In genomic region chr9:35757527-35758275, GRCh38 we compare ENCODE assay signal across 8 cellular contexts. TPM values are rescaled to one million over a fixed set of nuclear protein-coding genes. Genes with fewer than 3 reads are reported as not detected.
DNase-seq lines count a peak whose midpoint lies in the region; ATAC-seq lines count a peak whose summit lies in the region.

No MANE protein-coding gene starts in this region.

- H3K4me1 Mint-ChIP-seq in stimulated activated memory B cell treated with anti-CD40 and anti-IgM and Interleukin-4, amounts not matched to agents 10 μg/mL and 1 μg/mL and 100 μg/mL, for 72 hours, result peaks cover 55% of the 10 kb centered on the region

- H3K4me3 ChIP-seq in HUES64 (ENCODE audit: low read length) (peak overlapping the region; percentile 81), adipocyte (ENCODE audit: low read length) (peak overlapping the region; percentile 21)

- H3K4me1 ChIP-seq in HUES64 (ENCODE audit: insufficient read depth, low read length), result peaks cover 16% of the 10 kb centered on the region; the same call in 1 of the 2 replicates
- H3K4me1 ChIP-seq in adipocyte (ENCODE audit: control insufficient read depth, insufficient read depth, low read length), result peaks cover 28% of the 10 kb centered on the region

- H3K4me3 Mint-ChIP-seq in stimulated activated memory B cell treated with anti-CD40 and anti-IgM and Interleukin-4, amounts not matched to agents 10 μg/mL and 1 μg/mL and 100 μg/mL, for 72 hours, result peak overlapping the region; percentile 96

- H3K9ac ChIP-seq in HUES64 (ENCODE audit: low read depth, low read length) (peak overlapping the region; percentile 91), adipocyte (ENCODE audit: low read length) (peak overlapping the region; percentile 53)

- H3K27ac ChIP-seq in HUES64 (ENCODE audit: low read depth, low read length), result peak overlapping the region; percentile 88

- no peaks in the 10 kb centered on the region for H3K9me3 ChIP-seq in HUES64 (ENCODE audit: insufficient read depth, low read depth, low read length)
- H3K9me3 ChIP-seq in adipocyte (ENCODE audit: control insufficient read depth, low read length), result no peaks in the 10 kb centered on the region

- H3K9me3 Mint-ChIP-seq in stimulated activated memory B cell treated with anti-CD40 and anti-IgM and Interleukin-4, amounts not matched to agents 10 μg/mL and 1 μg/mL and 100 μg/mL, for 72 hours, result no peaks in the 10 kb centered on the region

- peaks cover 15% of the 10 kb centered on the region for H3K36me3 ChIP-seq in HUES64 (ENCODE audit: insufficient read depth, low read length)
- H3K36me3 ChIP-seq in adipocyte (ENCODE audit: control insufficient read depth, insufficient read depth, low read length, severe bottlenecking), result peaks cover 26% of the 10 kb centered on the region

- H3K27me3 Mint-ChIP-seq in stimulated activated memory B cell treated with anti-CD40 and anti-IgM and Interleukin-4, amounts not matched to agents 10 μg/mL and 1 μg/mL and 100 μg/mL, for 72 hours, result no peaks in the 10 kb centered on the region

- H3K36me3 Mint-ChIP-seq in stimulated activated memory B cell treated with anti-CD40 and anti-IgM and Interleukin-4, amounts not matched to agents 10 μg/mL and 1 μg/mL and 100 μg/mL, for 72 hours, result peaks cover 26% of the 10 kb centered on the region

- H3K27me3 ChIP-seq in HUES64 (ENCODE audit: insufficient read depth, low read length) (no peaks in the 10 kb centered on the region), adipocyte (replicated peaks; ENCODE audit: control insufficient read depth, insufficient read depth, low read length) (no peaks in the 10 kb centered on the region)

- H3K27ac Mint-ChIP-seq in stimulated activated memory B cell treated with anti-CD40 and anti-IgM and Interleukin-4, amounts not matched to agents 10 μg/mL and 1 μg/mL and 100 μg/mL, for 72 hours, result peak overlapping the region; percentile 96

- peak; percentile 29 for ATAC-seq in GM19467 (IDR thresholded peaks at IDR 0.05; ENCODE audit: unreplicated experiment)
- ATAC-seq in stimulated activated memory B cell treated with anti-CD40 and anti-IgM and Interleukin-4, amounts not matched to agents 10 μg/mL and 1 μg/mL and 100 μg/mL, for 72 hours, result peak; percentile 64

- DNase-seq in Caki2 (ENCODE audit: low read depth), result peak; percentile 65
- no peak for DNase-seq in adipocyte (ENCODE audit: low read depth)
- peak; percentile 63 for DNase-seq in iPS-NIHi11 (ENCODE audit: low spot score)
- no peak for DNase-seq in NOMO-1 treated with dmso at 0.1 percent for 144 hours (lab: John Stamatoyannopoulos, UW; ENCODE audit: unreplicated experiment)
- DNase-seq in ecto neural progenitor cell (ENCODE audit: low spot score), result no peak

- 12% methylated on average over 5 of the region's 5 CpGs for WGBS in HUES64

- in situ Hi-C loops in Caki2 (cut with HindIII; ENCODE audit: low pct_unique_long_range_greater_than_20kb, low sequenced_read_pairs), result no loop called here

RNA-seq across cellular contexts. Expression of gene MSMP, which starts 3.6 kb away (rescaled TPM):
- total RNA-seq in Caki2 (2014; rRNA removed; shearing (Covaris generic); ENCODE audit: low replicate concordance), result not detected in 2 replicates
- polyA plus RNA-seq in HUES64 (2013, experiment 1 of 2), result not detected
- polyA plus RNA-seq in HUES64 (2013, experiment 2 of 2), result not detected

RNA-seq across cellular contexts. Expression of gene RGP1, which starts 8.6 kb away (rescaled TPM):
- total RNA-seq in Caki2 (2014; rRNA removed; shearing (Covaris generic); ENCODE audit: low replicate concordance), result 5.7 and 7.4 TPM in 2 replicates
- 10.1 TPM for polyA plus RNA-seq in HUES64 (2013, experiment 1 of 2)
- 12.2 TPM for polyA plus RNA-seq in HUES64 (2013, experiment 2 of 2)

RNA-seq across cellular contexts. Expression of gene GBA2, which starts 8.7 kb away (rescaled TPM):
- 17.7 and 24.7 TPM in 2 replicates for total RNA-seq in Caki2 (2014; rRNA removed; shearing (Covaris generic); ENCODE audit: low replicate concordance)
- polyA plus RNA-seq in HUES64 (2013, experiment 1 of 2), result 55.4 TPM
- 58.4 TPM for polyA plus RNA-seq in HUES64 (2013, experiment 2 of 2)

RNA-seq across cellular contexts. Expression of gene CREB3, which starts 25.2 kb away (rescaled TPM):
- total RNA-seq in Caki2 (2014; rRNA removed; shearing (Covaris generic); ENCODE audit: low replicate concordance), result 53.3 and 55.1 TPM in 2 replicates
- 22.6 TPM for polyA plus RNA-seq in HUES64 (2013, experiment 1 of 2)
- 20.9 TPM for polyA plus RNA-seq in HUES64 (2013, experiment 2 of 2)

RNA-seq across cellular contexts. Expression of gene TLN1, which starts 25.7 kb away (rescaled TPM):
- total RNA-seq in Caki2 (2014; rRNA removed; shearing (Covaris generic); ENCODE audit: low replicate concordance), result 106 and 122 TPM in 2 replicates
- 38.5 TPM for polyA plus RNA-seq in HUES64 (2013, experiment 1 of 2)
- polyA plus RNA-seq in HUES64 (2013, experiment 2 of 2), result 48.8 TPM

Comparison
In these comparisons a context has a peak if more than half of its experiments do, and no peak if none do; other contexts are left out.
1. DNase-seq: peak in Caki2 (single experiment) and iPS-NIHi11 (single experiment); none in adipocyte (single experiment), NOMO-1 treated with dmso at 0.1 percent for 144 hours (single experiment) and ecto neural progenitor cell (single experiment).